In genomic region chr2:133082034-133082433, GRCh38 we compare ENCODE assay signal across 11 cellular contexts.
"Had no signal": no experiment of that assay in that cellular context is flagged by ENCODE, and none has a peak within 500 bp of the region (broad histone marks: within the 10 kb centered on the region; RNA-seq: fewer than 3 reads in every experiment).

No MANE protein-coding gene starts in this region.

- H3K4me3 ChIP-seq: GM23248, GM23338, HAP-1 had no signal

- H3K9me3 ChIP-seq: HAP-1 had no signal

- H3K4me2 ChIP-seq: GM23338 had no signal

- H3K36me3 ChIP-seq: HAP-1 had no signal

- H3K9ac ChIP-seq: GM23248 had no signal

- FAIRE-seq: H1, H54 had no signal

- H2AFZ ChIP-seq: GM23248, GM23338 had no signal

- H3K27ac ChIP-seq: GM23248 had no signal

- DNase-seq: GM23248, GOT3, H7, H9, HCEC 1CT, HFFc6 had no signal

- ATAC-seq: GM23338, HCT116 had no signal

- H3K4me1 ChIP-seq: HAP-1 had no signal
